In the genomic region with DNA sequence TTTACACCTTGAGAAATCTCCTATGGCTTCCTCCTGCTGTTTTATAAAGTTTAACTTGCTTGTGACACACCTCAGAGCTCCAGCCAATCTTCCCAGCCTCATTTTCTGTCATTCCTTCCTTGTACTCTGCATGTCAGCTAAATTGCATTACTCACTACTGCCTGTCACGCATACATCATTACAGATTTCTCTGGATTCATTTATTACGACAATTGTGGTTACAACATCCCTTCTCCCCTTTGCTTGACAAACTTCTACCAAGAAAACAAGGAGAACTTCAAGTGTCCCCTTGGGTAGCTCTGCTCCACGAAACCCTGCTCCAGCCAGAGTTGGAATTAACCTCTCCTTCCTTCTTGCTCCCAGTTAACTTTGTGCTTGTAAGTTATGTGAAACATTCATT, we compare ENCODE assay signal across 9 cellular contexts. TPM values are rescaled to one million over a fixed set of nuclear protein-coding genes. Genes with fewer than 3 reads are reported as not detected.
DNase-seq lines count a peak whose midpoint lies in the region; ATAC-seq, FAIRE-seq and TF ChIP-seq lines count a peak whose summit lies in the region.
"Had no signal": no experiment of that assay in that cellular context is flagged by ENCODE, and none has a peak within 500 bp of the region (broad histone marks: within the 10 kb centered on the region; RNA-seq: fewer than 3 reads in every experiment).

No MANE protein-coding gene starts in this region.

- 98% methylated on average over 3 of the region's 3 CpGs for WGBS in GM12878 (ENCODE audit: insufficient coverage, insufficient replicate concordance, low lambda C conversion rate, missing lambda C conversion rate)

- RAD21 ChIA-PET in GM12878 (lab: Charles Lee; ENCODE audit: unreplicated experiment) = interaction anchor here (1.0 to 7.9 kb wide), 8 partner anchors 10 to 157 kb away, joined by 3 to 106 read pairs (median 4); a partner anchor contains a TSS

- H3K4me1 ChIP-seq in GM12878 (ENCODE audit: control insufficient read depth, insufficient read depth, low read length) = peaks cover 49% of the 10 kb centered on the region
- peaks cover 22 to 27% of the 10 kb centered on the region in 2 donors for H3K4me1 ChIP-seq in mucosa of rectum (ENCODE audit: control insufficient read depth in 2 of 2, insufficient read depth in 2 of 2, low read length in 2 of 2)

- no peaks in the 10 kb centered on the region; a peak in 2 of 4 replicates for H3K36me3 ChIP-seq in GM12878 (ENCODE audit: control insufficient read depth in 2 of 2, insufficient read depth in 2 of 2, low read length in 1 of 2)
- peaks cover 0 to 4% of the 10 kb centered on the region in 2 donors for H3K36me3 ChIP-seq in mucosa of rectum (ENCODE audit: control insufficient read depth in 2 of 2, insufficient read depth in 2 of 2, low read length in 2 of 2)

- H3K79me2 ChIP-seq in GM12878 (ENCODE audit: control insufficient read depth, insufficient read depth, low read length) = peaks cover 11% of the 10 kb centered on the region

- SMC1A ChIA-PET in GM12878 (lab: Charles Lee; ENCODE audit: uncharacterized antibody, unreplicated experiment) = interaction anchor here (0.6 to 8.5 kb wide), 9 partner anchors 10 to 168 kb away, joined by 3 to 132 read pairs (median 3); a partner anchor contains a TSS

- H3K27ac ChIP-seq in GM12878 (ENCODE audit: control insufficient read depth, insufficient read depth) (peak overlapping the region; percentile 79; the same call in 1 of the 2 replicates), mucosa of rectum (ENCODE audit: low read depth in 2 of 2, low read length in 2 of 2) (peak overlapping the region; percentile 65 to 72)

- TF ChIP-seq RAD21 in GM12878 (IDR thresholded peaks at IDR 0.05; ENCODE audit: insufficient read depth, low read depth, low read length) = no peak

- H3K27me3 ChIP-seq in GM12878 (replicated peaks in 1 of 2; ENCODE audit: control insufficient read depth in 2 of 2, insufficient read depth in 2 of 2, low read length in 1 of 2) = no peaks in the 10 kb centered on the region
- H3K27me3 ChIP-seq in mucosa of rectum (ENCODE audit: control insufficient read depth in 2 of 2, insufficient read depth in 2 of 2, low read length in 2 of 2) = no peaks in the 10 kb centered on the region

- BruUV-seq in GM12878 (replicated peaks; lab: Mats Ljungman, UMichigan) = no TSS peak

- H3K4me3 ChIP-seq in GM12878 (no peak overlapping the region), mucosa of rectum (ENCODE audit: low read length in 2 of 2) (no peak overlapping the region)

- H2AFZ ChIP-seq in GM12878 (ENCODE audit: control insufficient read depth, low read depth, low read length) = no peak overlapping the region

- H3K9ac ChIP-seq in GM12878 (ENCODE audit: control insufficient read depth, insufficient read depth, low read length) (no peak overlapping the region), mucosa of rectum (ENCODE audit: low read depth in 1 of 2, low read length in 2 of 2) (peak overlapping the region in 1 of 2 donors; percentile 47)

- DNase-seq in AG20443 (ENCODE audit: low spot score) = peak; percentile 52
- DNase-seq in H54 (ENCODE audit: insufficient read length, low spot score) = no peak
- no peak for DNase-seq in GM12878 (ENCODE audit: low read depth, low spot score)
- DNase-seq in NCI-H526 (lab: John Stamatoyannopoulos, UW) = no peak
- DNase-seq in retina = no peak
- DNase-seq in stimulated activated CD4-positive, alpha-beta T cell treated with anti-CD3 and anti-CD28 coated beads, Interleukin-15, amount 100 ng/mL, for 24 hours = no peak

- TF ChIP-seq POLR2A in H54 (IDR thresholded peaks at IDR 0.05; ENCODE audit: low read depth, low read length) = no peak
- no peak for TF ChIP-seq POLR2A in GM12878 (IDR thresholded peaks at IDR 0.05; ENCODE audit: low read depth, low read length)

- no peaks in the 10 kb centered on the region for H3K9me3 ChIP-seq in GM12878 (replicated peaks; ENCODE audit: control insufficient read depth, insufficient read depth, low read length)
- no peaks in the 10 kb centered on the region for H3K9me3 ChIP-seq in mucosa of rectum (ENCODE audit: control insufficient read depth in 2 of 2, low read length in 2 of 2)

- no peaks in the 10 kb centered on the region for H4K20me1 ChIP-seq in GM12878 (ENCODE audit: control insufficient read depth, insufficient read depth)

- intact Hi-C loops in GM12878 (cut with micrococcal nuclease; ENCODE audit: unreplicated experiment) = loop anchor here (5.0 kb wide), 1 partner anchor 152 kb away; no protein-coding TSS in a partner anchor

- POLR2A ChIA-PET in GM12878 (lab: Charles Lee) = interaction anchor here (0.8 to 1.6 kb wide), 3 partner anchors 10 to 19 kb away, joined by 3 to 5 read pairs (median 4); no protein-coding TSS in a partner anchor

- in situ Hi-C loops in GM12878 (cut with MboI) = no loop called here

- no peak for TF ChIP-seq CTCF in GM12878 (IDR thresholded peaks at IDR 0.05 in 2 of 3, conservative IDR thresholded peaks at IDR 0.05 in 1 of 3; ENCODE audit: control insufficient read depth in 2 of 3, extremely low read depth in 1 of 3, insufficient read depth in 1 of 3, low read depth in 3 of 3, low read length in 3 of 3)

- FAIRE-seq in H54 (lab: Jason Lieb, UNC) = peak; percentile 88
- no peak for FAIRE-seq in GM12878 (lab: Jason Lieb, UNC)
- FAIRE-seq: G401.6 had no signal

- no peak overlapping the region for H3K4me2 ChIP-seq in GM12878 (ENCODE audit: control insufficient read depth, insufficient read depth)

- ATAC-seq in GM12878 (no peak), HG03175 (IDR thresholded peaks at IDR 0.05; ENCODE audit: unreplicated experiment) (no peak)

- no peak for TF ChIP-seq EP300 in GM12878 (IDR thresholded peaks at IDR 0.05; ENCODE audit: borderline replicate concordance in 1 of 2, control insufficient read depth in 1 of 2, low read depth in 2 of 2, low read length in 2 of 2)

- CTCF ChIA-PET in GM12878 (lab: Yijun Ruan, JAX) = interaction anchor here (1.2 to 6.7 kb wide), 4 partner anchors 9 to 156 kb away, joined by 3 to 54 read pairs (median 16); no protein-coding TSS in a partner anchor

TF ChIP-seq in GM12878, 131 proteins besides CTCF, POLR2A, EP300 and RAD21 (continues in another document):
- TF ChIP-seq ZNF24 (IDR thresholded peaks at IDR 0.05) = no peak
- TF ChIP-seq, protein P1, sequence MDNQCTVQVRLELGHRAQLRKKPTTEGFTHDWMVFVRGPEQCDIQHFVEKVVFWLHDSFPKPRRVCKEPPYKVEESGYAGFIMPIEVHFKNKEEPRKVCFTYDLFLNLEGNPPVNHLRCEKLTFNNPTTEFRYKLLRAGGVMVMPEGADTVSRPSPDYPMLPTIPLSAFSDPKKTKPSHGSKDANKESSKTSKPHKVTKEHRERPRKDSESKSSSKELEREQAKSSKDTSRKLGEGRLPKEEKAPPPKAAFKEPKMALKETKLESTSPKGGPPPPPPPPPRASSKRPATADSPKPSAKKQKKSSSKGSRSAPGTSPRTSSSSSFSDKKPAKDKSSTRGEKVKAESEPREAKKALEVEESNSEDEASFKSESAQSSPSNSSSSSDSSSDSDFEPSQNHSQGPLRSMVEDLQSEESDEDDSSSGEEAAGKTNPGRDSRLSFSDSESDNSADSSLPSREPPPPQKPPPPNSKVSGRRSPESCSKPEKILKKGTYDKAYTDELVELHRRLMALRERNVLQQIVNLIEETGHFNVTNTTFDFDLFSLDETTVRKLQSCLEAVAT (IDR thresholded peaks at IDR 0.05) = no peak
- TF ChIP-seq, protein P2, sequence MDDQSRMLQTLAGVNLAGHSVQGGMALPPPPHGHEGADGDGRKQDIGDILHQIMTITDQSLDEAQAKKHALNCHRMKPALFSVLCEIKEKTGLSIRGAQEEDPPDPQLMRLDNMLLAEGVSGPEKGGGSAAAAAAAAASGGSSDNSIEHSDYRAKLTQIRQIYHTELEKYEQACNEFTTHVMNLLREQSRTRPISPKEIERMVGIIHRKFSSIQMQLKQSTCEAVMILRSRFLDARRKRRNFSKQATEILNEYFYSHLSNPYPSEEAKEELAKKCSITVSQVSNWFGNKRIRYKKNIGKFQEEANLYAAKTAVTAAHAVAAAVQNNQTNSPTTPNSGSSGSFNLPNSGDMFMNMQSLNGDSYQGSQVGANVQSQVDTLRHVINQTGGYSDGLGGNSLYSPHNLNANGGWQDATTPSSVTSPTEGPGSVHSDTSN (IDR thresholded peaks at IDR 0.05; ENCODE audit: insufficient replicate concordance, low read depth, low read length) = no peak

RNA-seq across cellular contexts. Expression of a gene that starts 22.0 kb away (rescaled TPM):
- 1.7 and 2.5 TPM in 2 replicates for total RNA-seq in GM12878 (2013; cell fraction: nucleolus; rRNA removed)
- total RNA-seq in GM12878 (2014; rRNA removed) = 4.9 and 5.1 TPM in 2 replicates
- total RNA-seq in GM12878 (2014; rRNA removed; fragmentation: Illumina TruSeq; extraction: Trizol) = 5.3 and 6.2 TPM in 2 replicates
- total RNA-seq in GM12878 (2021) = 3.9 and 4.8 TPM in 2 replicates
- 2.3 TPM for polyA plus RNA-seq in GM12878 (2011; ENCODE audit: low read depth)
- 12.9 and 20.6 TPM in 2 replicates for polyA plus RNA-seq in GM12878 (2011; rRNA removed)
- polyA plus RNA-seq in GM12878 (2011; cell fraction: cytosol; rRNA removed) = 8.3 and 9.1 TPM in 2 replicates
- polyA plus RNA-seq in GM12878 (2011; cell fraction: nucleus; rRNA removed) = 8.1 and 9.8 TPM in 2 replicates
- polyA plus RNA-seq in GM12878 (2012) = 1.4 and 2.2 TPM in 2 replicates
- 8.4 and 12.7 TPM in 2 replicates for polyA plus RNA-seq in GM12878 (2014; fragmentation: Illumina TruSeq; extraction: Trizol)
- 1 to 10 TPM; 3.9 to 8.4 TPM for polyA plus RNA-seq in GM12878 (2014; fragmentation: Nextera tagmentation; extraction: Ambion mirVana)
- polyA plus RNA-seq in GM12878 (2014; rRNA removed) = 3.3 and 4.4 TPM in 2 replicates
- polyA plus RNA-seq in GM12878 (2016; fragmentation: Nextera tagmentation; extraction: Ambion mirVana) = 1 to 10 TPM; 4.3 to 5.5 TPM
- 18.5 and 26.6 TPM in 2 replicates for polyA minus RNA-seq in GM12878 (2011; rRNA and poly(A)+ RNA removed)
- 5.2 and 5.4 TPM in 2 replicates for polyA minus RNA-seq in GM12878 (2011; cell fraction: cytosol; rRNA and poly(A)+ RNA removed)
- polyA minus RNA-seq in GM12878 (2011; cell fraction: nucleus; rRNA and poly(A)+ RNA removed) = 7.4 and 9.3 TPM in 2 replicates

RNA-seq across cellular contexts. Expression of a gene that starts 27.0 kb away (rescaled TPM):
- 568 and 600 TPM in 2 replicates for total RNA-seq in GM12878 (2013; cell fraction: nucleolus; rRNA removed)
- total RNA-seq in GM12878 (2014; rRNA removed) = 200 and 238 TPM in 2 replicates
- 224 and 226 TPM in 2 replicates for total RNA-seq in GM12878 (2014; rRNA removed; fragmentation: Illumina TruSeq; extraction: Trizol)
- 138 TPM in 2 replicates for total RNA-seq in GM12878 (2021)
- 73.1 TPM for polyA plus RNA-seq in GM12878 (2011; ENCODE audit: low read depth)
- polyA plus RNA-seq in GM12878 (2011; rRNA removed) = 275 and 360 TPM in 2 replicates
- 142 and 158 TPM in 2 replicates for polyA plus RNA-seq in GM12878 (2011; cell fraction: cytosol; rRNA removed)
- polyA plus RNA-seq in GM12878 (2011; cell fraction: nucleus; rRNA removed) = 78.0 and 100 TPM in 2 replicates
- polyA plus RNA-seq in GM12878 (2012) = 60.7 and 150 TPM in 2 replicates
- polyA plus RNA-seq in GM12878 (2014; fragmentation: Illumina TruSeq; extraction: Trizol) = 283 and 347 TPM in 2 replicates
- 100 to 1,000 TPM; 333 to 669 TPM for polyA plus RNA-seq in GM12878 (2014; fragmentation: Nextera tagmentation; extraction: Ambion mirVana)
- polyA plus RNA-seq in GM12878 (2014; rRNA removed) = 112 and 134 TPM in 2 replicates
- 100 to 1,000 TPM; 209 to 225 TPM for polyA plus RNA-seq in GM12878 (2016; fragmentation: Nextera tagmentation; extraction: Ambion mirVana)
- polyA minus RNA-seq in GM12878 (2011; rRNA and poly(A)+ RNA removed) = 163 and 244 TPM in 2 replicates
- polyA minus RNA-seq in GM12878 (2011; cell fraction: cytosol; rRNA and poly(A)+ RNA removed) = 51.7 and 55.7 TPM in 2 replicates
- 52.0 and 53.2 TPM in 2 replicates for polyA minus RNA-seq in GM12878 (2011; cell fraction: nucleus; rRNA and poly(A)+ RNA removed)
